8 cellular contexts compared by ENCODE assay signal in genomic region chr2:61065706-61066688, GRCh38. TPM values are rescaled to one million over a fixed set of nuclear protein-coding genes. Genes with fewer than 3 reads are reported as not detected.
DNase-seq lines count a peak whose midpoint lies in the region; TF ChIP-seq lines count a peak whose summit lies in the region.

Gene SANBR, plus strand, starts transcription at chr2:61065871. Its CDS starts 4,480 bp downstream, at chr2:61070351.

- peak; percentile 88 for DNase-seq in ELR (ENCODE audit: low read depth)
- peak; percentile 55 for DNase-seq in GOT3 (lab: John Stamatoyannopoulos, UW)
- no peak for DNase-seq in LNCaP clone FGC (ENCODE audit: low read depth)
- peak; percentile 96 for DNase-seq in SHP77 treated with DMSO at 0.1 percent for 48 hours (lab: John Stamatoyannopoulos, UW)
- DNase-seq in activated gamma-delta T cell (lab: John Stamatoyannopoulos, UW): peak; percentile 86
- DNase-seq in foreskin melanocyte: peak; percentile 41
- peak; percentile 98 for DNase-seq in neural progenitor cell (ENCODE audit: low spot score)
- peak; percentile 90 for DNase-seq in stomach

- H3K4me3 Mint-ChIP-seq in neural progenitor cell: peak within 1 kb of the TSS; percentile 100

- H3K4me3 ChIP-seq in LNCaP clone FGC (ENCODE audit: low read depth, low read length): peak within 1 kb of the TSS; percentile 56
- peak within 1 kb of the TSS; percentile 65 for H3K4me3 ChIP-seq in neural progenitor cell
- H3K4me3 ChIP-seq in stomach: peak within 1 kb of the TSS; percentile 83 to 99 (median 98)

- H3K9me3 Mint-ChIP-seq in neural progenitor cell: no peaks in the 10 kb centered on the region

- peaks cover 14% of the 10 kb centered on the region for H3F3A ChIP-seq in neural progenitor cell (ENCODE audit: low read depth)

- intact Hi-C loops in stomach (cut with DNase I; ENCODE audit: low total_unique reads): no loop called here

- WGBS in stomach, 5 donors: 0 to 1% (median 0%) methylated on average over 10 to 111 of the region's 111 CpGs

- H3K4me1 ChIP-seq in neural progenitor cell (peaks cover 11% of the 10 kb centered on the region), stomach (peaks cover 0 to 20% (median 12%) of the 10 kb centered on the region in 4 donors)

- peaks cover 4% of the 10 kb centered on the region for H4K20me1 ChIP-seq in neural progenitor cell (ENCODE audit: low read depth)

- H3K4me1 Mint-ChIP-seq in neural progenitor cell: peaks cover 18% of the 10 kb centered on the region

- peak within 1 kb of the TSS; percentile 78 for H3K4me2 ChIP-seq in neural progenitor cell

- peaks cover 6% of the 10 kb centered on the region for H3K36me3 ChIP-seq in neural progenitor cell
- peaks cover 3 to 11% (median 7%) of the 10 kb centered on the region in 4 donors for H3K36me3 ChIP-seq in stomach

- H3K9ac ChIP-seq in neural progenitor cell: peak within 1 kb of the TSS; percentile 36

- peak within 1 kb of the TSS; percentile 69 for H2AFZ ChIP-seq in neural progenitor cell (replicated peaks)

- H3K27me3 ChIP-seq in neural progenitor cell: no peaks in the 10 kb centered on the region
- no peaks in the 10 kb centered on the region for H3K27me3 ChIP-seq in stomach

- no peak for TF ChIP-seq POLR2A in stomach (IDR thresholded peaks at IDR 0.05)

- H3K27ac Mint-ChIP-seq in neural progenitor cell: peak within 1 kb of the TSS; percentile 96

- TF ChIP-seq CTCF in LNCaP clone FGC (IDR thresholded peaks at IDR 0.05; ENCODE audit: control insufficient read depth, extremely low read depth, insufficient read depth): no peak
- TF ChIP-seq CTCF in neural progenitor cell (IDR thresholded peaks at IDR 0.05): no peak
- peak in 1 of 7 experiments; percentile 11 for TF ChIP-seq CTCF in stomach (IDR thresholded peaks at IDR 0.05)

- TF ChIP-seq EP300 in stomach (IDR thresholded peaks at IDR 0.05): no peak

- H3K27ac ChIP-seq in neural progenitor cell (no peak within 1 kb of the TSS), stomach (peak within 1 kb of the TSS; percentile 76 to 91 (median 89))

- H3K27me3 Mint-ChIP-seq in neural progenitor cell (ENCODE audit: insufficient read depth, low read depth): no peaks in the 10 kb centered on the region

- no peaks in the 10 kb centered on the region for H3K9me3 ChIP-seq in neural progenitor cell (ENCODE audit: low read depth)
- H3K9me3 ChIP-seq in stomach: no peaks in the 10 kb centered on the region

- H3K79me2 ChIP-seq in neural progenitor cell (ENCODE audit: low read depth): peaks cover 34% of the 10 kb centered on the region

- H3K36me3 Mint-ChIP-seq in neural progenitor cell: peaks cover 6% of the 10 kb centered on the region

RNA-seq across cellular contexts. Expression of gene SANBR, which starts in this region (rescaled TPM):
- total RNA-seq in neural progenitor cell (ENCODE audit: low replicate concordance) (28.3 and 47.3 TPM in 2 replicates), stomach (10 to 100 TPM in 3 of 5 donors, 1 to 10 TPM in 2; 1.2 to 48.7 (median 10.3) TPM)
- 1 to 10 TPM; 2.0 to 3.7 (median 2.5) TPM for polyA plus RNA-seq in stomach
